Comparison of ENCODE assay signal across 8 cellular contexts in the genomic region with DNA sequence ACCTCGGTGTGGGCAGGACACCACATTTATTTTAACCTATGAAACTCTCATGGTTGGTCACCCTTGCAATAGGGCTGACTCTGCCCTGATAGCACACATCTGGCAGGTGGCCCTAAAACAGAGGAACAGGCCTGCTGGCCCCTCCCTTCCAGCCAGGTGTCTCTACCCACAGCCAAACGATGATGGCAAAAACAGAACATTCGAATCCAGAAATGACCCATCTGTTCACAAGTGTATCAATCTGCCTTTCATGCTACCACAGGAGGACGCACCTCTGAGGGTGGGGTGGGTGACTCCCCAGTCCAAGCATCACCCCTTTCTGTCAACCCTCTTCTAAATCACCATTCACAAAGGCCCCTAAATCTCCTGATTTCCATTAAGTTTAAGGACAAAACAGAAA.
A peak's percentile ranks its signal among the peaks of the same experiment; 100 is the strongest.
DNase-seq lines count a peak whose midpoint lies in the region; ATAC-seq, FAIRE-seq and TF ChIP-seq lines count a peak whose summit lies in the region.

No MANE protein-coding gene starts in this region.

- DNase-seq in GM12891 (ENCODE audit: insufficient read length, low spot score) (no peak), germinal center (ENCODE audit: low spot score) (peak; percentile 85), pons (ENCODE audit: low spot score) (no peak), NCI-H226 (no peak), NCI-H526 (lab: John Stamatoyannopoulos, UW) (no peak), islet precursor cell (no peak)

- peak; percentile 98 for FAIRE-seq in GM12891 (lab: Jason Lieb, UNC)

- no peak for TF ChIP-seq POLR2A in GM12891 (IDR thresholded peaks at IDR 0.05; ENCODE audit: low read depth, low read length)

- ATAC-seq in GM19467 (IDR thresholded peaks at IDR 0.05; ENCODE audit: unreplicated experiment): peak; percentile 47
- peak; percentile 50 for ATAC-seq in HG03460 (IDR thresholded peaks at IDR 0.05; ENCODE audit: unreplicated experiment)

TF ChIP-seq in GM12891, 5 proteins besides CTCF, POLR2A, EP300 and RAD21:
- TF ChIP-seq SPI1 (IDR thresholded peaks at IDR 0.05; ENCODE audit: low read depth, low read length): peak; percentile 48; the same call in 1 of the 2 replicates
- TF ChIP-seq POU2F2 (IDR thresholded peaks at IDR 0.05; ENCODE audit: low read depth, low read length): peak; percentile 56; the same call in 1 of the 2 replicates
- TF ChIP-seq PAX5 (IDR thresholded peaks at IDR 0.05; ENCODE audit: insufficient read depth, low read length, severe bottlenecking): peak; percentile 53
- TF ChIP-seq TAF1 (IDR thresholded peaks at IDR 0.05; ENCODE audit: low read depth, low read length): no peak
- TF ChIP-seq POLR2AphosphoS5 (IDR thresholded peaks at IDR 0.05; ENCODE audit: low read depth, low read length): peak; percentile 31; the same call in 1 of the 2 replicates
TF ChIP-seq in GM12891: peak in this region for 4.
